ENCODE assay signal across 10 cellular contexts in genomic region chr17:7552621-7553051, GRCh38. TPM values are rescaled to one million over a fixed set of nuclear protein-coding genes. Genes with fewer than 3 reads are reported as not detected.
DNase-seq lines count a peak whose midpoint lies in the region; ATAC-seq and TF ChIP-seq lines count a peak whose summit lies in the region.
"Had no signal": no experiment of that assay in that cellular context is flagged by ENCODE, and none has a peak within 500 bp of the region (broad histone marks: within the 10 kb centered on the region; RNA-seq: fewer than 3 reads in every experiment).

No MANE protein-coding gene starts in this region.

- H3K9me3 ChIP-seq in uterus: no peaks in the 10 kb centered on the region

- ATAC-seq in GM21367 (IDR thresholded peaks at IDR 0.05; ENCODE audit: unreplicated experiment): peak; percentile 62
- ATAC-seq in GM18519 (IDR thresholded peaks at IDR 0.05; ENCODE audit: low FRiP score, unreplicated experiment): no peak

- no peaks in the 10 kb centered on the region; the same call in 1 of the 2 replicates for H3K36me3 Mint-ChIP-seq in HFFc6 (ENCODE audit: low read depth)

- H3K9me3 Mint-ChIP-seq in HFFc6: no peaks in the 10 kb centered on the region

- no peaks in the 10 kb centered on the region for H3K27me3 ChIP-seq in uterus

- H3K4me3 Mint-ChIP-seq in HFFc6: no peak overlapping the region

- intact Hi-C loops in uterus (cut with DNase I; ENCODE audit: low total_unique reads) (no loop called here), posterior vena cava (cut with DNase I) (no loop called here)

- H3K4me1 Mint-ChIP-seq in HFFc6 (ENCODE audit: low read depth): peaks cover 14% of the 10 kb centered on the region

- peaks cover 7 to 14% of the 10 kb centered on the region in 2 donors for H3K4me1 ChIP-seq in uterus

- no peaks in the 10 kb centered on the region for H3K36me3 ChIP-seq in uterus

- TF ChIP-seq CTCF in uterus (IDR thresholded peaks at IDR 0.05) (no peak), HFFc6 (IDR thresholded peaks at IDR 0.05) (no peak)

- H3K27me3 Mint-ChIP-seq in HFFc6 (ENCODE audit: insufficient read depth): peaks cover 5% of the 10 kb centered on the region; the same call in 1 of the 2 replicates

- no peak for TF ChIP-seq POLR2A in uterus (IDR thresholded peaks at IDR 0.05)

- DNase-seq in GDM1 (lab: John Stamatoyannopoulos, UW) (peak; percentile 80), NOMO-1 treated with dmso at 0.1 percent for 144 hours (lab: John Stamatoyannopoulos, UW; ENCODE audit: unreplicated experiment) (peak; percentile 64), globus pallidus (ENCODE audit: low spot score) (peak; percentile 55), uterus (no peak), HFFc6 (no peak), posterior vena cava (ENCODE audit: low spot score) (no peak)
- DNase-seq: activated CD8-positive, alpha-beta memory T cell treated with anti-CD3 and anti-CD28 coated beads, Interleukin-2, amount 50 U/mL, for 48 hours; NCI-H1092 treated with DMSO at 0.1 percent for 48 hours had no signal

- H3K27ac ChIP-seq in uterus: no peak overlapping the region

- no peak overlapping the region for H3K27ac Mint-ChIP-seq in HFFc6

- H3K4me3 ChIP-seq in uterus: no peak overlapping the region

RNA-seq across cellular contexts. Expression of gene TNFSF12, which starts 3.8 kb away (rescaled TPM):
- total RNA-seq in uterus (10 to 100 TPM; 15.3 to 63.1 (median 33.7) TPM), posterior vena cava (10 to 100 TPM; 52.0 to 65.1 TPM)
- 10 to 100 TPM; 22.0 to 28.3 (median 25.4) TPM for total RNA-seq in HFFc6 (2021; fragmentation: NEBNext Ultra II Directional; extraction: Animal tissue kit (Norgen Biotek cat#: 25700))

RNA-seq across cellular contexts. Expression of gene TNFSF13, which starts 5.9 kb away (rescaled TPM):
- total RNA-seq in uterus (10 to 100 TPM in 3 of 4 donors, 1 to 10 TPM in 1; 6.8 to 56.9 (median 25.8) TPM), posterior vena cava (10 to 100 TPM; 15.5 to 33.3 TPM)
- total RNA-seq in HFFc6 (2021; fragmentation: NEBNext Ultra II Directional; extraction: Animal tissue kit (Norgen Biotek cat#: 25700)): 1 to 10 TPM; 1.2 to 2.8 (median 1.5) TPM

RNA-seq across cellular contexts. Expression of gene SENP3, which starts 9.1 kb away (rescaled TPM):
- total RNA-seq in uterus: 100 to 1,000 TPM in 1 of 4 donors, 10 to 100 TPM in 3; 45.9 to 106 (median 59.5) TPM
- total RNA-seq in HFFc6 (2021; fragmentation: NEBNext Ultra II Directional; extraction: Animal tissue kit (Norgen Biotek cat#: 25700)): 10 to 100 TPM; 53.9 to 70.3 (median 60.3) TPM
- total RNA-seq in posterior vena cava: 10 to 100 TPM; 36.2 to 48.2 TPM

RNA-seq across cellular contexts. Expression of gene CD68, which starts 26.8 kb away (rescaled TPM):
- total RNA-seq in uterus: 10 to 100 TPM in 1 of 4 donors, 1 to 10 TPM in 3; 4.4 to 15.9 (median 7.5) TPM
- total RNA-seq in HFFc6 (2021; fragmentation: NEBNext Ultra II Directional; extraction: Animal tissue kit (Norgen Biotek cat#: 25700)): 10 to 100 TPM; 46.6 to 71.7 (median 68.5) TPM
- total RNA-seq in posterior vena cava: 100 to 1,000 TPM; 111 to 158 TPM

RNA-seq across cellular contexts. Expression of gene MPDU1, which starts 31.0 kb away (rescaled TPM):
- total RNA-seq in uterus (10 to 100 TPM in 3 of 4 donors, 1 to 10 TPM in 1; 2.6 to 63.6 (median 35.0) TPM), posterior vena cava (10 to 100 TPM; 24.7 to 31.2 TPM)
- 10 to 100 TPM; 59.2 to 91.2 (median 68.6) TPM for total RNA-seq in HFFc6 (2021; fragmentation: NEBNext Ultra II Directional; extraction: Animal tissue kit (Norgen Biotek cat#: 25700))

Comparison
In these comparisons a context has a peak if more than half of its experiments do, and no peak if none do; other contexts are left out.
1. DNase-seq: peak in GDM1 (single experiment), NOMO-1 treated with dmso at 0.1 percent for 144 hours (single experiment) and globus pallidus (single experiment); none in uterus (0 of 2), HFFc6 (single experiment) and posterior vena cava (single experiment).